11 cellular contexts compared by ENCODE assay signal in genomic region chr10:95908450-95908849, GRCh38. TPM values are rescaled to one million over a fixed set of nuclear protein-coding genes. Genes with fewer than 3 reads are reported as not detected.
DNase-seq lines count a peak whose midpoint lies in the region; ATAC-seq and TF ChIP-seq lines count a peak whose summit lies in the region.
"Had no signal": no experiment of that assay in that cellular context is flagged by ENCODE, and none has a peak within 500 bp of the region (broad histone marks: within the 10 kb centered on the region; RNA-seq: fewer than 3 reads in every experiment).

No MANE protein-coding gene starts in this region.

- TF ChIP-seq EP300 in esophagus muscularis mucosa (IDR thresholded peaks at IDR 0.05) (no peak), sigmoid colon (IDR thresholded peaks at IDR 0.05) (no peak), transverse colon (IDR thresholded peaks at IDR 0.05; ENCODE audit: low read depth) (no peak)

- TF ChIP-seq POLR2A in esophagus muscularis mucosa (IDR thresholded peaks at IDR 0.05; ENCODE audit: low read depth): no peak
- TF ChIP-seq POLR2A in sigmoid colon (IDR thresholded peaks at IDR 0.05): no peak
- no peak for TF ChIP-seq POLR2A in transverse colon (IDR thresholded peaks at IDR 0.05)

- in situ Hi-C loops in Panc1 (cut with HindIII; ENCODE audit: low pct_unique_long_range_greater_than_20kb, low sequenced_read_pairs): no loop called here
- in situ Hi-C loops in brain microvascular endothelial cell (cut with HindIII; ENCODE audit: low pct_ligation_motif_present, low sequenced_read_pairs): no loop called here
- in situ Hi-C loops in transverse colon (cut with MboI; ENCODE audit: low pct_ligation_motif_present in 1 of 4, low pct_unique_long_range_greater_than_20kb in 1 of 4, low sequenced_read_pairs in 3 of 4): no loop called here

- H3K4me3 ChIP-seq in Panc1 (ENCODE audit: low read depth in 2 of 2, low read length in 2 of 2): no peak overlapping the region; a peak in 1 of 4 replicates
- peak overlapping the region in 3 of 4 donors; percentile 73 to 77 (median 74) for H3K4me3 ChIP-seq in esophagus muscularis mucosa
- H3K4me3 ChIP-seq in sigmoid colon: peak overlapping the region in 2 of 4 donors; percentile 61 to 70
- H3K4me3 ChIP-seq in brain microvascular endothelial cell (ENCODE audit: low read depth, low read length): no peak overlapping the region
- H3K4me3 ChIP-seq in A673 (ENCODE audit: low read depth, low read length, poor library complexity, severe bottlenecking): no peak overlapping the region
- peak overlapping the region in 1 of 4 donors; percentile 81 for H3K4me3 ChIP-seq in transverse colon

- peaks cover 2% of the 10 kb centered on the region; the same call in 1 of the 2 replicates for H3K36me3 ChIP-seq in Panc1 (ENCODE audit: control insufficient read depth, insufficient read depth, low read length)
- peaks cover 0 to 10% (median 2%) of the 10 kb centered on the region in 4 donors for H3K36me3 ChIP-seq in esophagus muscularis mucosa
- H3K36me3 ChIP-seq in sigmoid colon: peaks cover 0 to 11% (median under 1%) of the 10 kb centered on the region in 4 donors
- no peaks in the 10 kb centered on the region for H3K36me3 ChIP-seq in brain microvascular endothelial cell (replicated peaks)
- no peaks in the 10 kb centered on the region for H3K36me3 ChIP-seq in A673 (ENCODE audit: insufficient read depth, low read length, poor library complexity, severe bottlenecking)
- no peaks in the 10 kb centered on the region for H3K36me3 ChIP-seq in transverse colon

- H3K9me3 Mint-ChIP-seq in activated CD4-positive, alpha-beta T cell treated with anti-CD3 and anti-CD28 coated beads for 36 hours (ENCODE audit: low read depth): no peaks in the 10 kb centered on the region

- H3K4me1 ChIP-seq in Panc1 (ENCODE audit: control insufficient read depth, insufficient read depth, low read length) (0 out of 2 replicates have a peak, but pooled peaks cover 7% of the 10 kb centered on the region), esophagus muscularis mucosa (peaks cover 0 to 11% (median 8%) of the 10 kb centered on the region in 4 donors), sigmoid colon (peaks cover 0 to 10% (median 4%) of the 10 kb centered on the region in 4 donors), A673 (ENCODE audit: insufficient read depth, low read length, poor library complexity, severe bottlenecking) (no peaks in the 10 kb centered on the region), transverse colon (peaks cover 0 to 11% (median 7%) of the 10 kb centered on the region in 4 donors)

- peak overlapping the region; percentile 88 for H3K4me3 Mint-ChIP-seq in activated CD4-positive, alpha-beta T cell treated with anti-CD3 and anti-CD28 coated beads for 36 hours

- 52% methylated on average over 4 of the region's 4 CpGs for WGBS in esophagus muscularis mucosa
- 51 to 65% methylated on average over 4 of the region's 4 CpGs for WGBS in sigmoid colon, 2 donors
- WGBS in transverse colon (ENCODE audit: low coverage in 1 of 2), 2 donors: 59 to 60% methylated on average over 4 of the region's 4 CpGs

- POLR2A ChIA-PET in activated CD4-positive, alpha-beta T cell treated with anti-CD3 and anti-CD28 coated beads for 36 hours (lab: Charles Lee): interaction anchor here (1.0 kb wide), 1 partner anchor 221 kb away, joined by 3 read pairs; no protein-coding TSS in a partner anchor
- POLR2A ChIA-PET in Panc1 (lab: Charles Lee) (no interaction called here), A673 (lab: Charles Lee; ENCODE audit: low non-redundant PET) (no interaction called here)

- peaks cover 7% of the 10 kb centered on the region for H3K36me3 Mint-ChIP-seq in activated CD4-positive, alpha-beta T cell treated with anti-CD3 and anti-CD28 coated beads for 36 hours (ENCODE audit: low read depth)

- peaks cover 2% of the 10 kb centered on the region for H3K27me3 Mint-ChIP-seq in activated CD4-positive, alpha-beta T cell treated with anti-CD3 and anti-CD28 coated beads for 36 hours

- TF ChIP-seq CTCF in Panc1 (IDR thresholded peaks at IDR 0.05) (no peak), esophagus muscularis mucosa (IDR thresholded peaks at IDR 0.05) (no peak), sigmoid colon (IDR thresholded peaks at IDR 0.05) (no peak), brain microvascular endothelial cell (IDR thresholded peaks at IDR 0.05; ENCODE audit: low read depth, low read length, missing control alignments) (no peak), A673 (conservative IDR thresholded peaks at IDR 0.05; ENCODE audit: low read depth, low read length) (no peak), transverse colon (IDR thresholded peaks at IDR 0.05) (no peak)

- H3K27ac ChIP-seq in Panc1 (ENCODE audit: low read length): peak overlapping the region; percentile 95; the same call in 1 of the 2 replicates
- peak overlapping the region; percentile 87 to 92 (median 92) for H3K27ac ChIP-seq in esophagus muscularis mucosa (replicated peaks in 1 of 4)
- H3K27ac ChIP-seq in sigmoid colon: peak overlapping the region; percentile 85 to 93 (median 90)
- no peak overlapping the region for H3K27ac ChIP-seq in brain microvascular endothelial cell
- no peak overlapping the region for H3K27ac ChIP-seq in A673 (ENCODE audit: low read depth, low read length, poor library complexity, severe bottlenecking)
- H3K27ac ChIP-seq in transverse colon: peak overlapping the region in 2 of 4 donors; percentile 91 to 92

- BruUV-seq in Panc1 (replicated peaks; lab: Mats Ljungman, UMichigan): no TSS peak
- no TSS peak for BruUV-seq in A673 (replicated peaks; lab: Mats Ljungman, UMichigan)

- H3K9me3 ChIP-seq in Panc1 (ENCODE audit: control insufficient read depth, insufficient read depth, low read depth, low read length) (no peaks in the 10 kb centered on the region), esophagus muscularis mucosa (no peaks in the 10 kb centered on the region), sigmoid colon (no peaks in the 10 kb centered on the region), A673 (ENCODE audit: low read depth, low read length, poor library complexity, severe bottlenecking) (no peaks in the 10 kb centered on the region), transverse colon (no peaks in the 10 kb centered on the region)
- H3K9me3 ChIP-seq: esophagus squamous epithelium had no signal

- intact Hi-C loops in activated CD4-positive, alpha-beta T cell treated with anti-CD3 and anti-CD28 coated beads for 36 hours (cut with DNase I, micrococcal nuclease): loop anchor here in 1 of 2 experiments (1.0 to 5.0 kb wide), 2 partner anchors 134 to 252 kb away; partner anchors contain the start of genes ALDH18A1 and CCNJ
- intact Hi-C loops in Panc1 (cut with micrococcal nuclease; ENCODE audit: unreplicated experiment): no loop called here
- intact Hi-C loops in esophagus muscularis mucosa (cut with DNase I): no loop called here
- intact Hi-C loops in sigmoid colon (cut with DNase I): loop anchor here (2.0 kb wide), 2 partner anchors 134 to 222 kb away; partner anchors contain the start of genes CCNJ and ZNF518A
- intact Hi-C loops in A673 (cut with micrococcal nuclease; ENCODE audit: unreplicated experiment): loop anchor here (5.0 kb wide), 1 partner anchor 216 kb away; the partner anchor contains the start of gene TCTN3
- intact Hi-C loops in transverse colon (cut with DNase I; ENCODE audit: low total_unique reads): no loop called here

- no peak for ATAC-seq in activated CD4-positive, alpha-beta T cell treated with anti-CD3 and anti-CD28 coated beads for 36 hours
- no peak for ATAC-seq in Panc1

- no peak overlapping the region for H3K27ac Mint-ChIP-seq in activated CD4-positive, alpha-beta T cell treated with anti-CD3 and anti-CD28 coated beads for 36 hours

- H3K4me1 Mint-ChIP-seq in activated CD4-positive, alpha-beta T cell treated with anti-CD3 and anti-CD28 coated beads for 36 hours: peaks cover 9% of the 10 kb centered on the region

- no peak for DNase-seq in activated CD4-positive, alpha-beta T cell treated with anti-CD3 and anti-CD28 coated beads for 36 hours
- DNase-seq in activated CD4-positive, alpha-beta T cell treated with anti-CD3 and anti-CD28 coated beads for 1 hour: no peak
- no peak for DNase-seq in Panc1 (ENCODE audit: low read depth, low spot score)
- no peak for DNase-seq in esophagus muscularis mucosa (ENCODE audit: extremely low spot score)
- DNase-seq in sigmoid colon: no peak
- DNase-seq in brain microvascular endothelial cell: no peak
- DNase-seq in A673 (ENCODE audit: low spot score): no peak
- no peak for DNase-seq in transverse colon
- DNase-seq: NCI-H187 treated with DMSO at 0.1 percent for 48 hours had no signal

- CTCF ChIA-PET in activated CD4-positive, alpha-beta T cell treated with anti-CD3 and anti-CD28 coated beads for 36 hours (lab: Charles Lee): interaction anchor here (1.4 kb wide), 1 partner anchor 26 kb away, joined by 3 read pairs; no protein-coding TSS in a partner anchor
- CTCF ChIA-PET in Panc1 (lab: Charles Lee): interaction anchor here (1.5 kb wide), 1 partner anchor 214 kb away, joined by 6 read pairs; the partner anchor contains the start of gene TCTN3
- CTCF ChIA-PET in A673 (lab: Charles Lee): interaction anchor here (1.2 kb wide), 1 partner anchor 215 kb away, joined by 4 read pairs; the partner anchor contains the start of gene TCTN3

- H3K27me3 ChIP-seq in Panc1 (ENCODE audit: control insufficient read depth, insufficient read depth, low read length) (peaks cover 16% of the 10 kb centered on the region), esophagus muscularis mucosa (no peaks in the 10 kb centered on the region), sigmoid colon (no peaks in the 10 kb centered on the region), brain microvascular endothelial cell (replicated peaks) (no peaks in the 10 kb centered on the region), A673 (replicated peaks; ENCODE audit: insufficient read depth, low read depth, low read length, poor library complexity) (peaks cover 8% of the 10 kb centered on the region), transverse colon (no peaks in the 10 kb centered on the region)
- H3K27me3 ChIP-seq: esophagus squamous epithelium had no signal

RNA-seq across cellular contexts. Expression of gene CC2D2B, which starts 0.7 kb away (rescaled TPM):
- total RNA-seq in activated CD4-positive, alpha-beta T cell treated with anti-CD3 and anti-CD28 coated beads for 36 hours: under 1 TPM in 1 of 2 experiments, not detected in 1; 0.23 TPM
- total RNA-seq in Panc1 (2021; ENCODE audit: unreplicated experiment) (0.21 TPM), esophagus muscularis mucosa (1 to 10 TPM; 1.2 to 2.9 (median 1.8) TPM), sigmoid colon (1 to 10 TPM; 1.5 to 7.8 (median 4.8) TPM), A673 (2021) (not detected in 2 replicates), transverse colon (1 to 10 TPM in 2 of 4 donors, under 1 TPM in 1, not detected in 1; 0.96 to 1.6 (median 1.1) TPM)
- polyA plus RNA-seq in Panc1 (2012; ENCODE audit: insufficient read length): 0.59 TPM
- polyA plus RNA-seq in sigmoid colon: under 1 TPM in 1 of 3 donors, not detected in 2; 0.29 TPM
- polyA plus RNA-seq: AG04450 had no signal

Comparison
In these comparisons a context has a peak if more than half of its experiments do, and no peak if none do; other contexts are left out.
1. H3K27ac ChIP-seq: peak in Panc1 (single experiment), esophagus muscularis mucosa (4 of 4) and sigmoid colon (4 of 4); none in brain microvascular endothelial cell (single experiment) and A673 (single experiment).
2. H3K4me3 ChIP-seq: peak in esophagus muscularis mucosa (3 of 4); none in Panc1 (0 of 2), brain microvascular endothelial cell (single experiment) and A673 (single experiment).
3. intact Hi-C loops: an anchor here in sigmoid colon (2.0 kb wide) and A673 (5.0 kb wide); none called in Panc1, esophagus muscularis mucosa and transverse colon.